26 cellular contexts compared by ENCODE assay signal in the genomic region with DNA sequence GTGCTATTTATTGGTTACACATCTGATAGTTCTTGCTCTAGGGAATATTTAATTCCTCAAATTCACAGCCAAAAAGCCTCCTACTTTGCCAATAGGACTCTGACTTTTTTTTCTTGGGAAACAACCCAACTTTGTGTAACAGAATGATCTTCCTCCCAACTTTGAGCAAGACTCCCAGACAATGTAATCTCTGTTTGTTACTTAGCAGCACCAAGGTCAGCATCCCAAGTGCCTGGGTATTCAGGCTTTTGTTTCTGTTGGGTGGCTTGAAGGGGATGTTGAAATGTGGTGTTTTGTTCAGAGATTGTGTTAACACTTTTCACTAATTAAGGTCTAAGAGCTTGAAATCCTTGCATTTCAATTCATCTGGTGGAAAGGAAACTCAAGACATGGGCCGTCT.
"Had no signal": no experiment of that assay in that cellular context is flagged by ENCODE, and none has a peak within 500 bp of the region (broad histone marks: within the 10 kb centered on the region; RNA-seq: fewer than 3 reads in every experiment).

No MANE protein-coding gene starts in this region.

- H2AFZ ChIP-seq: hepatocyte had no signal

- H3K36me3 ChIP-seq: colonic mucosa, left lung, neutrophil, ovary, right atrium auricular region, transverse colon, uterus had no signal

- H3K27me3 ChIP-seq: colonic mucosa, hepatocyte, left lung, neutrophil, ovary, right atrium auricular region, transverse colon, uterus had no signal

- H3K27ac ChIP-seq: colonic mucosa, dorsolateral prefrontal cortex, epithelial cell of prostate, foreskin keratinocyte, hepatocyte, left lung, neutrophil, ovary, psoas muscle, right atrium auricular region, transverse colon, uterus had no signal

- H3K79me2 ChIP-seq: hepatocyte had no signal

- H3K4me3 ChIP-seq: colonic mucosa, dorsolateral prefrontal cortex, hepatocyte, left lung, ovary, psoas muscle, right atrium auricular region, transverse colon, uterus had no signal

- ATAC-seq: activated CD4-positive, alpha-beta T cell treated with anti-CD3 and anti-CD28 coated beads for 36 hours; activated T-cell treated with anti-CD3 and anti-CD28 coated beads, Interleukin-2, amount 50 U/mL, for 4 hours; effector memory CD8-positive, alpha-beta T cell; foreskin keratinocyte; left lung; natural killer cell treated with Interleukin-12 subunit alpha and Interleukin-12 subunit beta and Interleukin-15 and Interleukin-18, amount 100 ng/mL, for 72 hours; psoas muscle had no signal

- H3K9me3 ChIP-seq: colonic mucosa, left lung, neutrophil, ovary, psoas muscle, right atrium auricular region, transverse colon, uterus had no signal

- H3K4me2 ChIP-seq: hepatocyte had no signal

- H3K4me1 ChIP-seq: colonic mucosa, foreskin keratinocyte, left lung, right atrium auricular region, transverse colon, uterus had no signal

- DNase-seq: activated B cell treated with CpG ODN at 0.5 μM for 24 hours; activated CD4-positive, alpha-beta T cell treated with anti-CD3 and anti-CD28 coated beads for 36 hours; activated CD4-positive, alpha-beta T cell treated with anti-CD3 and anti-CD28 coated beads, Interleukin-2, amount 50 U/mL, for 4 hours; activated CD8-positive, alpha-beta memory T cell treated with anti-CD3 and anti-CD28 coated beads, Interleukin-2, amount 50 U/mL, for 48 hours; activated naive CD4-positive, alpha-beta T cell treated with Interleukin-2 at 50 U/mL for 16 hours; activated naive CD8-positive, alpha-beta T cell treated with anti-CD3 and anti-CD28 coated beads, Interleukin-2, amount 10 ng/mL, durations not matched to agents 7 days and 5 days; activated T-cell treated with anti-CD3 and anti-CD28 coated beads, Interleukin-2, amount 50 U/mL, for 4 hours; colonic mucosa; dorsolateral prefrontal cortex; effector memory CD8-positive, alpha-beta T cell; foreskin keratinocyte; glutamatergic neuron; immature natural killer cell; left lung; ovary; psoas muscle; stimulated activated CD4-positive, alpha-beta T cell treated with anti-CD3 and anti-CD28 coated beads, Interleukin-12 subunit alpha, Interleukin-12 subunit beta, amount 100 ng/mL, for 4 hours; stimulated activated CD4-positive, alpha-beta T cell treated with anti-CD3 and anti-CD28 coated beads, Interleukin-4, amount 100 ng/mL, for 4 hours; T-helper 9 cell; transverse colon; uterus had no signal
